16 cellular contexts compared by ENCODE assay signal in genomic region chr1:240174734-240175133, GRCh38.
"Had no signal": no experiment of that assay in that cellular context is flagged by ENCODE, and none has a peak within 500 bp of the region (broad histone marks: within the 10 kb centered on the region; RNA-seq: fewer than 3 reads in every experiment).

No MANE protein-coding gene starts in this region.

- H3K9me3 ChIP-seq: esophagus squamous epithelium, left ventricle myocardium inferior had no signal

- H3K4me3 ChIP-seq: cardiac muscle cell, esophagus squamous epithelium, left ventricle myocardium inferior had no signal

- H3K4me1 ChIP-seq: esophagus squamous epithelium, foreskin keratinocyte, left ventricle myocardium inferior had no signal

- H3K27me3 ChIP-seq: esophagus squamous epithelium, foreskin keratinocyte had no signal

- H3K36me3 ChIP-seq: cardiac muscle cell, esophagus squamous epithelium, left ventricle myocardium inferior had no signal

- DNase-seq: activated CD4-positive, alpha-beta T cell treated with anti-CD3 and anti-CD28 coated beads for 36 hours; activated CD4-positive, alpha-beta T cell treated with anti-CD3 and anti-CD28 coated beads, Interleukin-2, amount 50 U/mL, for 48 hours; activated T-cell treated with anti-CD3 and anti-CD28 coated beads for 4 hours; amygdala; dermis blood vessel endothelial cell; effector memory CD8-positive, alpha-beta T cell; esophagus squamous epithelium; foreskin keratinocyte; glutamatergic neuron; hippocampal formation; kidney; left ventricle myocardium inferior; retina; stimulated activated CD8-positive, alpha-beta memory T cell treated with anti-CD3 and anti-CD28 coated beads, Interleukin-4, amount 100 ng/mL, for 48 hours; stimulated activated naive CD4-positive, alpha-beta T cell treated with Interleukin-2 at 50 U/mL for 16 hours had no signal

- H3K27ac ChIP-seq: cardiac muscle cell, esophagus squamous epithelium, foreskin keratinocyte, left ventricle myocardium inferior had no signal
